In the genomic region with DNA sequence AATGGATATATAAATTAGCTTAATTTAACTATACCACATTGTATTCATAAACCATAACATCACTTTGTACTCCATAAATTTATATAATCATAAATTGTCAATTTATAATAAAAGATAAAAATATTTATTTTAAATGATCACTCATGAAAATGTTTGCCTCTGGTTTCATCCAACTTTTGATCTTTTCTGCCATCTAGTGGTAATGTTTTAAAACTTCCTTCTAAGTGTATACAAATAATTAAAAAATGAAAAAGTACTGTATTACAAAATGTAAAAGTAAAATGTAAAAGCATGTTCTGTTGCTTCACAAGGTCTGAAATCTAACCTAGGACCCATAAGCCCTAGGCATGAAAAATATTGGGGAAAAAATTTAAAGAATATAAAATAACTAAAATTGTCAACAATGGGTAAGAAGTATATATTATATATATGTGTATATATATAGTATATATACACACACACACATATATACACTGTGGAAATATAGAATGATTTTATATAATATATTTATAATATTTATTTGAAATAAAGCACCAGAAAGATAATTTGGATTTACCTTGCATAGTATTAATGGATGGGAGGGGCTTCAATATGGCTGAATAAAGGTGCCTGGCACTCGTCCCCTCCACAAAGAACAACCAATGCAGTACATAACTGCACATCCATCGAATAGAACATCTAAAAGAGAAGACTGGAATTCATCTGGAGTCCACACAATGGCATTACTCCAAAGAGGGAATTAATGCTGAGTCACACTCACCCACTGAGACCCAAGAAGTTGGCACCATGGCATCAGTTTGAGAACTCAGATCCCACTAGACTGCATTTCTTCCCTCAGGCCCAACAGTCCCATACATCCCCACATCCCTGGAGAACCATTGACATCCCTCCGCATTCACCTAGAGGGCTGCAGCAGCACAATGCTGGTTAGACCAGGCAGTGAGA, we compare ENCODE assay signal across 8 cellular contexts. TPM values are rescaled to one million over a fixed set of nuclear protein-coding genes. Genes with fewer than 3 reads are reported as not detected.
DNase-seq lines count a peak whose midpoint lies in the region; ATAC-seq and TF ChIP-seq lines count a peak whose summit lies in the region.

No MANE protein-coding gene starts in this region.

- no peak for ATAC-seq in gastroesophageal sphincter

- no peak for TF ChIP-seq EP300 in gastroesophageal sphincter (IDR thresholded peaks at IDR 0.05)

- TF ChIP-seq CTCF in GM10266 (IDR thresholded peaks at IDR 0.05; ENCODE audit: control insufficient read depth, insufficient read depth, low read depth, missing control alignments) (peak; percentile 31), gastroesophageal sphincter (IDR thresholded peaks at IDR 0.05) (peak; percentile 57 to 63 (median 57)), testis (IDR thresholded peaks at IDR 0.05) (peak in 2 of 3 experiments; percentile 14 to 64)

- H3K27ac Mint-ChIP-seq in activated CD4-positive, alpha-beta T cell treated with anti-CD3 and anti-CD28 coated beads, Interleukin-2, amount 10 ng/mL, durations not matched to agents 7 days and 5 days = no peak overlapping the region

- intact Hi-C loops in testis (cut with DNase I; ENCODE audit: low total_unique reads) = loop anchor here (2.0 to 10.0 kb wide), 2 partner anchors 75 to 899 kb away; no protein-coding TSS in a partner anchor

- no peaks in the 10 kb centered on the region for H3K9me3 Mint-ChIP-seq in activated CD4-positive, alpha-beta T cell treated with anti-CD3 and anti-CD28 coated beads, Interleukin-2, amount 10 ng/mL, durations not matched to agents 7 days and 5 days

- peaks cover 24% of the 10 kb centered on the region for H3K27me3 Mint-ChIP-seq in activated CD4-positive, alpha-beta T cell treated with anti-CD3 and anti-CD28 coated beads, Interleukin-2, amount 10 ng/mL, durations not matched to agents 7 days and 5 days

- H3K36me3 ChIP-seq in SK-N-MC (ENCODE audit: insufficient read depth, low read length) = no peaks in the 10 kb centered on the region
- no peaks in the 10 kb centered on the region for H3K36me3 ChIP-seq in gastroesophageal sphincter
- no peaks in the 10 kb centered on the region for H3K36me3 ChIP-seq in testis (ENCODE audit: low read depth, missing control alignments)

- H3K27me3 ChIP-seq in gastroesophageal sphincter = no peaks in the 10 kb centered on the region
- no peaks in the 10 kb centered on the region for H3K27me3 ChIP-seq in testis

- 10 to 47% methylated on average over 2 to 3 of the region's 3 CpGs for WGBS in gastroesophageal sphincter (ENCODE audit: low coverage in 1 of 2), 2 donors
- 61 to 62% methylated on average over 3 of the region's 3 CpGs for WGBS in testis, 2 donors

- H3K4me3 ChIP-seq in SK-N-MC (no peak overlapping the region), gastroesophageal sphincter (no peak overlapping the region), testis (no peak overlapping the region)

- H3K27ac ChIP-seq in SK-N-MC (peak overlapping the region; percentile 93; the same call in 1 of the 2 replicates), gastroesophageal sphincter (no peak overlapping the region), testis (no peak overlapping the region)

- no peak for TF ChIP-seq POLR2A in gastroesophageal sphincter (IDR thresholded peaks at IDR 0.05)
- TF ChIP-seq POLR2A in testis (IDR thresholded peaks at IDR 0.05) = no peak

- peaks cover 0 to 22% (median 3%) of the 10 kb centered on the region in 3 donors for H3K4me1 ChIP-seq in gastroesophageal sphincter
- no peaks in the 10 kb centered on the region for H3K4me1 ChIP-seq in testis

- H3K9me3 ChIP-seq in SK-N-MC (ENCODE audit: low read depth, low read length) (no peaks in the 10 kb centered on the region), gastroesophageal sphincter (peaks cover 0 to 14% (median 0%) of the 10 kb centered on the region in 3 donors), testis (no peaks in the 10 kb centered on the region)

- no peak overlapping the region for H3K4me3 Mint-ChIP-seq in activated CD4-positive, alpha-beta T cell treated with anti-CD3 and anti-CD28 coated beads, Interleukin-2, amount 10 ng/mL, durations not matched to agents 7 days and 5 days

- DNase-seq in GM10266 (ENCODE audit: extremely low spot score) (peak; percentile 10), LHCN-M2 (ENCODE audit: low read depth) (peak; percentile 46), SK-N-MC (ENCODE audit: low read depth, low spot score) (no peak), testis (no peak), HEK293T (ENCODE audit: extremely low spot score) (no peak)
- no peak for DNase-seq in activated CD8-positive, alpha-beta memory T cell treated with anti-CD3 and anti-CD28 coated beads, Interleukin-2, amount 50 U/mL, for 48 hours
- no peak for DNase-seq in activated CD4-positive, alpha-beta T cell treated with anti-CD3 and anti-CD28 coated beads, Interleukin-2, amount 10 ng/mL, durations not matched to agents 7 days and 5 days

- CTCF ChIA-PET in HEK293T (lab: Yijun Ruan, JAX) = interaction anchor here (0.7 to 1.6 kb wide), 2 partner anchors 12 to 78 kb away, joined by 3 to 5 read pairs; no protein-coding TSS in a partner anchor
- CTCF ChIA-PET in activated CD4-positive, alpha-beta T cell treated with anti-CD3 and anti-CD28 coated beads, Interleukin-2, amount 10 ng/mL, durations not matched to agents 7 days and 5 days (lab: Charles Lee) = interaction anchor here (3.6 kb wide), 1 partner anchor 77 kb away, joined by 15 read pairs; no protein-coding TSS in a partner anchor

- no peaks in the 10 kb centered on the region for H3K36me3 Mint-ChIP-seq in activated CD4-positive, alpha-beta T cell treated with anti-CD3 and anti-CD28 coated beads, Interleukin-2, amount 10 ng/mL, durations not matched to agents 7 days and 5 days (ENCODE audit: low read depth)

- no peaks in the 10 kb centered on the region for H3K4me1 Mint-ChIP-seq in activated CD4-positive, alpha-beta T cell treated with anti-CD3 and anti-CD28 coated beads, Interleukin-2, amount 10 ng/mL, durations not matched to agents 7 days and 5 days

- H3K9ac ChIP-seq in SK-N-MC (ENCODE audit: insufficient read length) = peak overlapping the region; percentile 45

- POLR2A ChIA-PET in HEK293T (lab: Yijun Ruan, JAX) = no interaction called here
- POLR2A ChIA-PET in activated CD4-positive, alpha-beta T cell treated with anti-CD3 and anti-CD28 coated beads, Interleukin-2, amount 10 ng/mL, durations not matched to agents 7 days and 5 days (lab: Charles Lee) = no interaction called here

TF ChIP-seq in HEK293T, 16 proteins besides CTCF, POLR2A, EP300 and RAD21:
- no peak for TF ChIP-seq BHLHE40 (IDR thresholded peaks at IDR 0.05; ENCODE audit: borderline replicate concordance)

RNA-seq across cellular contexts. Expression of a gene that starts 32.5 kb away (rescaled TPM):
- 438 and 444 TPM in 2 replicates for total RNA-seq in LHCN-M2 (2014; rRNA removed)
- polyA plus RNA-seq in LHCN-M2 (2012) = 279 TPM
- 100 to 1,000 TPM; 228 to 763 (median 356) TPM for total RNA-seq in gastroesophageal sphincter
- 10 to 100 TPM; 12.1 to 13.4 TPM for total RNA-seq in testis
- polyA plus RNA-seq in testis (ENCODE audit: insufficient read depth, low read depth, low replicate concordance) = 49.6 TPM
- 100 to 1,000 TPM; 106 to 116 TPM for total RNA-seq in activated CD4-positive, alpha-beta T cell treated with anti-CD3 and anti-CD28 coated beads, Interleukin-2, amount 10 ng/mL, durations not matched to agents 7 days and 5 days

Comparison
In these comparisons a context has a peak if more than half of its experiments do, and no peak if none do; other contexts are left out.
1. DNase-seq: peak in GM10266 (single experiment) and LHCN-M2 (single experiment); none in SK-N-MC (single experiment), testis (single experiment), HEK293T (single experiment), activated CD8-positive, alpha-beta memory T cell treated with anti-CD3 and anti-CD28 coated beads, Interleukin-2, amount 50 U/mL, for 48 hours (single experiment) and activated CD4-positive, alpha-beta T cell treated with anti-CD3 and anti-CD28 coated beads, Interleukin-2, amount 10 ng/mL, durations not matched to agents 7 days and 5 days (single experiment).
2. RNA of a gene that starts 32.5 kb away (total RNA-seq): 228 to 763 TPM in gastroesophageal sphincter, 438 to 444 TPM in LHCN-M2 and 106 to 116 TPM in activated CD4-positive, alpha-beta T cell treated with anti-CD3 and anti-CD28 coated beads, Interleukin-2, amount 10 ng/mL, durations not matched to agents 7 days and 5 days; 12.1 to 13.4 TPM in testis; every median in the first group is over 4 times any median in the second.
3. Peak in every context shown above with its lines, with median percentiles within 50 percentile points of each other: CTCF ChIP-seq.